Comparison of ENCODE assay signal across 20 cellular contexts in the genomic region with DNA sequence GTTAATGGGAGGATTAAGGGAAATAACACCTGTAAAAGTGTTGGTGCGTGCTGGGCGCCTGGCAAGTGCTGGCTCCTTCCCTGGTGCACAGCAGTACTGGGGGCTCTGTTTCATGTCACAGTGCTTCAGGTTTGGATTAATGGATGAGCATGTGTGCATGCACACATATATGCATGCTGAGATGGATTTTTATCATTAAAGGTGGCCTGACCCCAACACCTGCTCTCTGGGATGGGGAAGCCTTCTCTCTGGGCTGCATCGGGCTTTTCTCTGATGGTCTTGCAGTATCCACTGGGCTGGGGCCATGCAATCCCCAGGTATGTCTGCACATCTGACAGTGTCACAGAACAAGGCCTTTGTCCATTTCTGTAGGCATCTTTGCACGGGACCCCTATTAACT.
"Had no signal": no experiment of that assay in that cellular context is flagged by ENCODE, and none has a peak within 500 bp of the region (broad histone marks: within the 10 kb centered on the region; RNA-seq: fewer than 3 reads in every experiment).

No MANE protein-coding gene starts in this region.

- H3K27ac ChIP-seq: Peyer's patch, SJCRH30 had no signal

- H3K9me3 ChIP-seq: Peyer's patch, SJCRH30 had no signal

- ATAC-seq: Right ventricle myocardium inferior, SK-N-SH treated with all-trans-retinoic acid at 6 μM for 48 hours had no signal

- H3K4me3 ChIP-seq: Peyer's patch, SJCRH30 had no signal

- H3K36me3 ChIP-seq: Peyer's patch, SJCRH30 had no signal

- H3K27me3 ChIP-seq: Peyer's patch, SJCRH30 had no signal

- H3K4me1 ChIP-seq: Peyer's patch had no signal

- DNase-seq: KBM-7, MV-4-11, NCI-H1048, NCI-H1105, NCI-H1417, NCI-H1436 treated with DMSO at 0.1 percent for 48 hours, NCI-H1694, NCI-H187 treated with DMSO at 0.1 percent for 48 hours, NCI-H2029 treated with DMSO at 0.1 percent for 48 hours, NCI-H2171 treated with DMSO at 0.1 percent for 48 hours, NCI-H345, NCI-H446 treated with DMSO at 0.1 percent for 48 hours, NCI-H510A treated with DMSO at 0.1 percent for 48 hours, NCI-H526 treated with DMSO at 0.1 percent for 48 hours, NCI-H774, Peyer's patch, SHP77 treated with DMSO at 0.1 percent for 48 hours, SJCRH30 had no signal
